1 cellular context compared by ENCODE assay signal in the genomic region with DNA sequence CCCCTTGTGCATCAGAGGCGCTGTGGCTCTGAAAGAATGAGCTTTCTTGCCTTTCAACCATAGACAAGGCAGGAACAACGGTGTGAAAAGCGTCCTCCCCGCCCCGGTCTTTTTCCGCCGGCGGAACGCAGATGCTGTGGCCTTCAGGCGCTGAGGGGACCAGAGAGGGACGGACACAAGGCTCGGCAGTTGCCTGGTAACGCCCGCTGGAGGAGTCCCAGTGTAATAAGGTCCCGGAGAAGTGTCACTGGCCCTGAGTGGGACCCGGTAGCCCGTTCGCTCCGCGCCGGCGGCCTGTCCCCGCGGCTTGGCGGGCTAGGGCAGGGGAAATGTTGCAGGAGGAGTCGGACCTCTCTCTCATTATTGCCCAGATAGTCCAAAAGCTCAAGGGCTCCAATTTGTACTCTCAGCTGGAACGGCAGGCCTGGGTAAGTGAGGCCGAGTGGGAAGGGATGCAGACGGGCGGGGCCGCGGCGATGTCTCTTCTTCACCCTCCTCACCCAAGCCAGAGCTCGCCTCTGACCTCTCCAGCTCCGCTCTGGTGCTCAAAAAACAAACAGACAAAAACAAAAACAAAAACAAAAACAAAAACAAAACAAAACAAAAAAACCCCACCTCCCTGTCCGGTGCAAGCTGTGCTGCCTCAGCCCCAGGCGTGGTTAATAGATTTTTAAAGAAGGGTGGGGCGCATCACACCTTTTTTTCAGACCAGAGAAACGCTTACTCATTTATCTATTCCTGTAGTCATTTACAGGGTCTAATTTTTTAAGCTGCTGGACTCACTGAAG.
TF ChIP-seq lines count a peak whose summit lies in the region.

A gene with protein sequence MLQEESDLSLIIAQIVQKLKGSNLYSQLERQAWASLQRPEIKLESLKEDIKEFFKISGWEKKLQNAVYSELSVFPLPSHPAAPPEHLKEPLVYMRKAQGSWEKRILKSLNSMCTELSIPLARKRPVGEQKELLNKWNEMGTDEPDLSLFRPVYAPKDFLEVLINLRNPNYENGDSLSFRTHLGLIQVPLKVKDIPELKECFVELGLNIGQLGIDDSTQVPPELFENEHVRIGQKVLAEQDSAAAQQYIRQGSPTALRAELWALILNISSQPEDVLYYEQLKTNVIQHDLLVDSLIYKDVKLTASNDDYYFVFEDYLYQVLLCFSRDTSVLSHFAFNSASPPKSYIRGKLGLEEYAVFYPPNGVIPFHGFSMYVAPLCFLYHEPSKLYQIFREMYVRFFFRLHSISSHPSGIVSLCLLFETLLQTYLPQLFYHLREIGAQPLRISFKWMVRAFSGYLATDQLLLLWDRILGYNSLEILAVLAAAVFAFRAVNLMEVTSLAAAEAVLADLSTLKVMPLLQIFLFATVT (plus strand): TSS at position 220 of the 788 bp plus-strand sequence. CDS start 110 bp downstream, at position 330.

TF ChIP-seq in GM23338, 12 proteins besides CTCF, POLR2A, EP300 and RAD21 (continued from another document):
- TF ChIP-seq, protein P1, sequence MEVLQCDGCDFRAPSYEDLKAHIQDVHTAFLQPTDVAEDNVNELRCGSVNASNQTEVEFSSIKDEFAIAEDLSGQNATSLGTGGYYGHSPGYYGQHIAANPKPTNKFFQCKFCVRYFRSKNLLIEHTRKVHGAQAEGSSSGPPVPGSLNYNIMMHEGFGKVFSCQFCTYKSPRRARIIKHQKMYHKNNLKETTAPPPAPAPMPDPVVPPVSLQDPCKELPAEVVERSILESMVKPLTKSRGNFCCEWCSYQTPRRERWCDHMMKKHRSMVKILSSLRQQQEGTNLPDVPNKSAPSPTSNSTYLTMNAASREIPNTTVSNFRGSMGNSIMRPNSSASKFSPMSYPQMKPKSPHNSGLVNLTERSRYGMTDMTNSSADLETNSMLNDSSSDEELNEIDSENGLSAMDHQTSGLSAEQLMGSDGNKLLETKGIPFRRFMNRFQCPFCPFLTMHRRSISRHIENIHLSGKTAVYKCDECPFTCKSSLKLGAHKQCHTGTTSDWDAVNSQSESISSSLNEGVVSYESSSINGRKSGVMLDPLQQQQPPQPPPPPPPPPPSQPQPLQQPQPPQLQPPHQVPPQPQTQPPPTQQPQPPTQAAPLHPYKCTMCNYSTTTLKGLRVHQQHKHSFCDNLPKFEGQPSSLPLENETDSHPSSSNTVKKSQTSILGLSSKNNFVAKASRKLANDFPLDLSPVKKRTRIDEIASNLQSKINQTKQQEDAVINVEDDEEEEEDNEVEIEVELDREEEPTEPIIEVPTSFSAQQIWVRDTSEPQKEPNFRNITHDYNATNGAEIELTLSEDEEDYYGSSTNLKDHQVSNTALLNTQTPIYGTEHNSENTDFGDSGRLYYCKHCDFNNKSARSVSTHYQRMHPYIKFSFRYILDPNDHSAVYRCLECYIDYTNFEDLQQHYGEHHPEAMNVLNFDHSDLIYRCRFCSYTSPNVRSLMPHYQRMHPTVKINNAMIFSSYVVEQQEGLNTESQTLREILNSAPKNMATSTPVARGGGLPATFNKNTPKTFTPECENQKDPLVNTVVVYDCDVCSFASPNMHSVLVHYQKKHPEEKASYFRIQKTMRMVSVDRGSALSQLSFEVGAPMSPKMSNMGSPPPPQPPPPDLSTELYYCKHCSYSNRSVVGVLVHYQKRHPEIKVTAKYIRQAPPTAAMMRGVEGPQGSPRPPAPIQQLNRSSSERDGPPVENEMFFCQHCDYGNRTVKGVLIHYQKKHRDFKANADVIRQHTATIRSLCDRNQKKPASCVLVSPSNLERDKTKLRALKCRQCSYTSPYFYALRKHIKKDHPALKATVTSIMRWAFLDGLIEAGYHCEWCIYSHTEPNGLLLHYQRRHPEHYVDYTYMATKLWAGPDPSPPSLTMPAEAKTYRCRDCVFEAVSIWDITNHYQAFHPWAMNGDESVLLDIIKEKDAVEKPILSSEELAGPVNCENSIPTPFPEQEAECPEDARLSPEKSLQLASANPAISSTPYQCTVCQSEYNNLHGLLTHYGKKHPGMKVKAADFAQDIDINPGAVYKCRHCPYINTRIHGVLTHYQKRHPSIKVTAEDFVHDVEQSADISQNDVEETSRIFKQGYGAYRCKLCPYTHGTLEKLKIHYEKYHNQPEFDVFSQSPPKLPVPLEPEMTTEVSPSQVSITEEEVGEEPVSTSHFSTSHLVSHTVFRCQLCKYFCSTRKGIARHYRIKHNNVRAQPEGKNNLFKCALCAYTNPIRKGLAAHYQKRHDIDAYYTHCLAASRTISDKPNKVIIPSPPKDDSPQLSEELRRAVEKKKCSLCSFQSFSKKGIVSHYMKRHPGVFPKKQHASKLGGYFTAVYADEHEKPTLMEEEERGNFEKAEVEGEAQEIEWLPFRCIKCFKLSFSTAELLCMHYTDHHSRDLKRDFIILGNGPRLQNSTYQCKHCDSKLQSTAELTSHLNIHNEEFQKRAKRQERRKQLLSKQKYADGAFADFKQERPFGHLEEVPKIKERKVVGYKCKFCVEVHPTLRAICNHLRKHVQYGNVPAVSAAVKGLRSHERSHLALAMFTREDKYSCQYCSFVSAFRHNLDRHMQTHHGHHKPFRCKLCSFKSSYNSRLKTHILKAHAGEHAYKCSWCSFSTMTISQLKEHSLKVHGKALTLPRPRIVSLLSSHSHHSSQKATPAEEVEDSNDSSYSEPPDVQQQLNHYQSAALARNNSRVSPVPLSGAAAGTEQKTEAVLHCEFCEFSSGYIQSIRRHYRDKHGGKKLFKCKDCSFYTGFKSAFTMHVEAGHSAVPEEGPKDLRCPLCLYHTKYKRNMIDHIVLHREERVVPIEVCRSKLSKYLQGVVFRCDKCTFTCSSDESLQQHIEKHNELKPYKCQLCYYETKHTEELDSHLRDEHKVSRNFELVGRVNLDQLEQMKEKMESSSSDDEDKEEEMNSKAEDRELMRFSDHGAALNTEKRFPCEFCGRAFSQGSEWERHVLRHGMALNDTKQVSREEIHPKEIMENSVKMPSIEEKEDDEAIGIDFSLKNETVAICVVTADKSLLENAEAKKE (CRISPR knock-in tag; IDR thresholded peaks at IDR 0.05) = no peak
- TF ChIP-seq NANOG (IDR thresholded peaks at IDR 0.05; ENCODE audit: borderline replicate concordance) (no peak), STAT1 (IDR thresholded peaks at IDR 0.05; ENCODE audit: unreplicated experiment) (peak; percentile 48), ZNF331 (CRISPR knock-in tag; IDR thresholded peaks at IDR 0.05; ENCODE audit: low read depth) (no peak), CREB1 (CRISPR knock-in tag; IDR thresholded peaks at IDR 0.05; ENCODE audit: low read depth) (peak; percentile 82)
- TF ChIP-seq, protein P2, sequence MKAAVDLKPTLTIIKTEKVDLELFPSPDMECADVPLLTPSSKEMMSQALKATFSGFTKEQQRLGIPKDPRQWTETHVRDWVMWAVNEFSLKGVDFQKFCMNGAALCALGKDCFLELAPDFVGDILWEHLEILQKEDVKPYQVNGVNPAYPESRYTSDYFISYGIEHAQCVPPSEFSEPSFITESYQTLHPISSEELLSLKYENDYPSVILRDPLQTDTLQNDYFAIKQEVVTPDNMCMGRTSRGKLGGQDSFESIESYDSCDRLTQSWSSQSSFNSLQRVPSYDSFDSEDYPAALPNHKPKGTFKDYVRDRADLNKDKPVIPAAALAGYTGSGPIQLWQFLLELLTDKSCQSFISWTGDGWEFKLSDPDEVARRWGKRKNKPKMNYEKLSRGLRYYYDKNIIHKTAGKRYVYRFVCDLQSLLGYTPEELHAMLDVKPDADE (IDR thresholded peaks at IDR 0.05) = peak; percentile 71
- TF ChIP-seq, protein P3, sequence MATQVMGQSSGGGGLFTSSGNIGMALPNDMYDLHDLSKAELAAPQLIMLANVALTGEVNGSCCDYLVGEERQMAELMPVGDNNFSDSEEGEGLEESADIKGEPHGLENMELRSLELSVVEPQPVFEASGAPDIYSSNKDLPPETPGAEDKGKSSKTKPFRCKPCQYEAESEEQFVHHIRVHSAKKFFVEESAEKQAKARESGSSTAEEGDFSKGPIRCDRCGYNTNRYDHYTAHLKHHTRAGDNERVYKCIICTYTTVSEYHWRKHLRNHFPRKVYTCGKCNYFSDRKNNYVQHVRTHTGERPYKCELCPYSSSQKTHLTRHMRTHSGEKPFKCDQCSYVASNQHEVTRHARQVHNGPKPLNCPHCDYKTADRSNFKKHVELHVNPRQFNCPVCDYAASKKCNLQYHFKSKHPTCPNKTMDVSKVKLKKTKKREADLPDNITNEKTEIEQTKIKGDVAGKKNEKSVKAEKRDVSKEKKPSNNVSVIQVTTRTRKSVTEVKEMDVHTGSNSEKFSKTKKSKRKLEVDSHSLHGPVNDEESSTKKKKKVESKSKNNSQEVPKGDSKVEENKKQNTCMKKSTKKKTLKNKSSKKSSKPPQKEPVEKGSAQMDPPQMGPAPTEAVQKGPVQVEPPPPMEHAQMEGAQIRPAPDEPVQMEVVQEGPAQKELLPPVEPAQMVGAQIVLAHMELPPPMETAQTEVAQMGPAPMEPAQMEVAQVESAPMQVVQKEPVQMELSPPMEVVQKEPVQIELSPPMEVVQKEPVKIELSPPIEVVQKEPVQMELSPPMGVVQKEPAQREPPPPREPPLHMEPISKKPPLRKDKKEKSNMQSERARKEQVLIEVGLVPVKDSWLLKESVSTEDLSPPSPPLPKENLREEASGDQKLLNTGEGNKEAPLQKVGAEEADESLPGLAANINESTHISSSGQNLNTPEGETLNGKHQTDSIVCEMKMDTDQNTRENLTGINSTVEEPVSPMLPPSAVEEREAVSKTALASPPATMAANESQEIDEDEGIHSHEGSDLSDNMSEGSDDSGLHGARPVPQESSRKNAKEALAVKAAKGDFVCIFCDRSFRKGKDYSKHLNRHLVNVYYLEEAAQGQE (IDR thresholded peaks at IDR 0.05; ENCODE audit: unreplicated experiment) = peak; percentile 29
